Comparison of ENCODE assay signal across 1 cellular context in the genomic region with DNA sequence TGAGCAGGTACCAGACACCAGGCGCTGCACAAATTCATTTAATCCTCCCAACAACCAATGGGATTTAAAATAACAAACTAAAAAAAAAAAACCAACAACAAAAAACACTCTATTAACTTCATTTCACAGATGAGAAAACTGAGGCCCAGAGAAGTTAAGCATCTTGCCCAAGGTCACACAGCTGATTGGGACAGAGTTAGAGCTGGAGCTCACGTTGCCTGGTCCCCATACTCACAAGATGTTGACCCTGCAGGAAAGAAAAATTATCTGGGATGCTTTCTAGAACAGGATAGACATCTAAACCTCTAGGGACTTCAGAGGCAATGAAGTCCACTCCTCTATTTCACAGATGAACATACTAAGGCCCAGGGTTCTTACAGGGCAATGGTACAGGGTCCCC.
TF ChIP-seq lines count a peak whose summit lies in the region.

No MANE protein-coding gene starts in this region.

TF ChIP-seq in HEK293, 187 proteins besides CTCF, POLR2A, EP300 and RAD21:
- TF ChIP-seq ZNF239 (tag by site-specific recombination; IDR thresholded peaks at IDR 0.05) (no peak), ZNF585B (tag by site-specific recombination; IDR thresholded peaks at IDR 0.05) (no peak), HOXD13 (CRISPR knock-in tag; IDR thresholded peaks at IDR 0.05; ENCODE audit: borderline replicate concordance) (no peak), ZNF571 (tag by site-specific recombination; IDR thresholded peaks at IDR 0.05) (no peak), ZXDB (tag by site-specific recombination; IDR thresholded peaks at IDR 0.05) (no peak), ZNF202 (tag by site-specific recombination; IDR thresholded peaks at IDR 0.05; ENCODE audit: borderline replicate concordance) (no peak), ZNF768 (tag by site-specific recombination; IDR thresholded peaks at IDR 0.05) (peak; percentile 56; the same call in 1 of the 2 replicates)
- TF ChIP-seq, protein P1, sequence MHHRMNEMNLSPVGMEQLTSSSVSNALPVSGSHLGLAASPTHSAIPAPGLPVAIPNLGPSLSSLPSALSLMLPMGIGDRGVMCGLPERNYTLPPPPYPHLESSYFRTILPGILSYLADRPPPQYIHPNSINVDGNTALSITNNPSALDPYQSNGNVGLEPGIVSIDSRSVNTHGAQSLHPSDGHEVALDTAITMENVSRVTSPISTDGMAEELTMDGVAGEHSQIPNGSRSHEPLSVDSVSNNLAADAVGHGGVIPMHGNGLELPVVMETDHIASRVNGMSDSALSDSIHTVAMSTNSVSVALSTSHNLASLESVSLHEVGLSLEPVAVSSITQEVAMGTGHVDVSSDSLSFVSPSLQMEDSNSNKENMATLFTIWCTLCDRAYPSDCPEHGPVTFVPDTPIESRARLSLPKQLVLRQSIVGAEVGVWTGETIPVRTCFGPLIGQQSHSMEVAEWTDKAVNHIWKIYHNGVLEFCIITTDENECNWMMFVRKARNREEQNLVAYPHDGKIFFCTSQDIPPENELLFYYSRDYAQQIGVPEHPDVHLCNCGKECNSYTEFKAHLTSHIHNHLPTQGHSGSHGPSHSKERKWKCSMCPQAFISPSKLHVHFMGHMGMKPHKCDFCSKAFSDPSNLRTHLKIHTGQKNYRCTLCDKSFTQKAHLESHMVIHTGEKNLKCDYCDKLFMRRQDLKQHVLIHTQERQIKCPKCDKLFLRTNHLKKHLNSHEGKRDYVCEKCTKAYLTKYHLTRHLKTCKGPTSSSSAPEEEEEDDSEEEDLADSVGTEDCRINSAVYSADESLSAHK (tag by site-specific recombination; IDR thresholded peaks at IDR 0.05): no peak
